ENCODE assay signal across 17 cellular contexts in genomic region chr6:106105493-106105892, GRCh38.
"Had no signal": no experiment of that assay in that cellular context is flagged by ENCODE, and none has a peak within 500 bp of the region (broad histone marks: within the 10 kb centered on the region; RNA-seq: fewer than 3 reads in every experiment).

No MANE protein-coding gene starts in this region.

- H3K27ac ChIP-seq: breast epithelium, dorsolateral prefrontal cortex, heart left ventricle, sigmoid colon had no signal

- H3K9me3 ChIP-seq: breast epithelium, heart left ventricle, mucosa of descending colon, sigmoid colon, SK-N-SH had no signal

- H3K36me3 ChIP-seq: breast epithelium, sigmoid colon had no signal

- H3K36me3 Mint-ChIP-seq: naive thymus-derived CD8-positive, alpha-beta T cell had no signal

- H3K27ac Mint-ChIP-seq: activated naive CD8-positive, alpha-beta T cell had no signal

- H3K27me3 ChIP-seq: breast epithelium had no signal

- H3K4me1 ChIP-seq: breast epithelium, sigmoid colon had no signal

- H3K9me3 Mint-ChIP-seq: naive thymus-derived CD8-positive, alpha-beta T cell had no signal

- H3K27me3 Mint-ChIP-seq: activated naive CD8-positive, alpha-beta T cell had no signal

- DNase-seq: activated CD4-positive, alpha-beta T cell treated with anti-CD3 and anti-CD28 coated beads, Interleukin-2, amount 50 U/mL, for 1 hour; activated CD4-positive, CD25-positive, alpha-beta regulatory T cell; activated CD8-positive, alpha-beta memory T cell treated with anti-CD3 and anti-CD28 coated beads, Interleukin-2, amount 50 U/mL, for 48 hours; activated gamma-delta T cell; anterior cingulate cortex; dorsolateral prefrontal cortex; foreskin melanocyte; heart left ventricle; mucosa of descending colon; naive thymus-derived CD8-positive, alpha-beta T cell; sigmoid colon; SK-N-SH; stimulated activated CD4-positive, alpha-beta T cell treated with anti-CD3 and anti-CD28 coated beads, Interleukin-2, amount 100 ng/mL, for 24 hours; stimulated activated naive CD4-positive, alpha-beta T cell treated with Interleukin-2 at 50 U/mL for 16 hours had no signal

- H3K4me3 ChIP-seq: breast epithelium, dorsolateral prefrontal cortex, heart left ventricle, mucosa of descending colon, sigmoid colon had no signal

- H3K4me3 Mint-ChIP-seq: activated naive CD8-positive, alpha-beta T cell had no signal

- ATAC-seq: heart left ventricle; left lobe of liver; mucosa of descending colon; naive thymus-derived CD8-positive, alpha-beta T cell had no signal
